8 cellular contexts compared by ENCODE assay signal in the genomic region with DNA sequence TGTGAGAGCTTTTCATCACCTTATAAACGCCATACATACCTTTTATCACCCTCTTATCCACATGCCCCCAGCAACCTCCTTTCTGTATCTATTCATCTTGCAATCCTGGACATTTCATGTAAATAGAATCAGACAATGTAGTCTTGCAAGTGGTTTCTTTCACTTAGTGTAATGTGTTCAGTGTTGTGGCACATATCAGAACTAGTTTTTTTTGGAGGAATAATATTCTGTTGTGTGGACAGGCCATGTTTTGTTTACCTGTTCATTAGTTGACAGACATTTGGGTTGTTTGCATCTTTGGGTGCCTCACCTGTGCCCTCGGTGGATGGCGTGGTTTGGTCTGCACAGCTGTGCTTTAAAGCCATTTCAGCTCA. TPM values are rescaled to one million over a fixed set of nuclear protein-coding genes. Genes with fewer than 3 reads are reported as not detected.
DNase-seq lines count a peak whose midpoint lies in the region; ATAC-seq and TF ChIP-seq lines count a peak whose summit lies in the region.

No MANE protein-coding gene starts in this region.

- TF ChIP-seq RAD21 in HCT116 (IDR thresholded peaks at IDR 0.05; ENCODE audit: low read depth): no peak

- peak overlapping the region; percentile 97 for H3K9ac ChIP-seq in HCT116 (ENCODE audit: low read length)

- peaks cover 12% of the 10 kb centered on the region; the same call in 1 of the 2 replicates for H4K20me1 ChIP-seq in HCT116 (ENCODE audit: insufficient read depth)

- TSS peak; percentile 68 for BruUV-seq in HCT116 (replicated peaks; lab: Mats Ljungman, UMichigan)

- DNase-seq in HCT116 (ENCODE audit: low read depth, low spot score): no peak
- no peak for DNase-seq in activated CD4-positive, alpha-beta memory T cell treated with anti-CD3 and anti-CD28 coated beads for 36 hours
- peak in 2 of 3 donors; percentile 40 to 50 for DNase-seq in right cardiac atrium
- DNase-seq in SW 1271 (lab: John Stamatoyannopoulos, UW): no peak
- no peak for DNase-seq in SHP77 treated with DMSO at 0.1 percent for 48 hours (lab: John Stamatoyannopoulos, UW)
- DNase-seq in KBM-7: no peak

- CTCF ChIA-PET in HCT116 (lab: Charles Lee): no interaction called here
- CTCF ChIA-PET in activated CD4-positive, alpha-beta memory T cell treated with anti-CD3 and anti-CD28 coated beads for 36 hours (lab: Charles Lee): interaction anchor here (1.1 to 1.7 kb wide), 3 partner anchors 11 to 20 kb away, joined by 3 to 10 read pairs (median 3); no protein-coding TSS in a partner anchor

- H3K4me1 ChIP-seq in HCT116 (ENCODE audit: control insufficient read depth in 1 of 2, insufficient read depth in 2 of 2, low read length in 2 of 2) (peaks cover 35 to 57% of the 10 kb centered on the region in 2 experiments), right cardiac atrium (ENCODE audit: control insufficient read depth, insufficient read depth, low read length) (peaks cover 16% of the 10 kb centered on the region)

- TF ChIP-seq POLR2A in HCT116 (IDR thresholded peaks at IDR 0.05; ENCODE audit: borderline replicate concordance, extremely low read depth, insufficient read depth, insufficient read length): no peak

- H3K36me3 Mint-ChIP-seq in activated CD4-positive, alpha-beta memory T cell treated with anti-CD3 and anti-CD28 coated beads for 36 hours: peaks cover 38% of the 10 kb centered on the region

- H3K9me3 ChIP-seq in HCT116 (ENCODE audit: control insufficient read depth in 1 of 2, insufficient read depth in 1 of 2, low read depth in 1 of 2, low read length in 2 of 2): no peaks in the 10 kb centered on the region
- no peaks in the 10 kb centered on the region for H3K9me3 ChIP-seq in right cardiac atrium (ENCODE audit: control insufficient read depth, low read length)

- POLR2A ChIA-PET in HCT116 (lab: Charles Lee): interaction anchor here (1.6 kb wide), 1 partner anchor 10 kb away, joined by 5 read pairs; no protein-coding TSS in a partner anchor
- POLR2A ChIA-PET in activated CD4-positive, alpha-beta memory T cell treated with anti-CD3 and anti-CD28 coated beads for 36 hours (lab: Charles Lee): interaction anchor here (0.5 to 0.6 kb wide), 2 partner anchors 144 to 278 kb away, joined by 3 read pairs; no protein-coding TSS in a partner anchor

- H3K27me3 ChIP-seq in HCT116 (ENCODE audit: insufficient read depth, low read length) (no peaks in the 10 kb centered on the region), right cardiac atrium (ENCODE audit: control insufficient read depth, insufficient read depth) (no peaks in the 10 kb centered on the region)

- H3K79me2 ChIP-seq in HCT116 (ENCODE audit: insufficient read depth, low read length): peaks cover 58% of the 10 kb centered on the region

- H2AFZ ChIP-seq in HCT116 (ENCODE audit: low read depth, low read length, poor library complexity, severe bottlenecking): no peak overlapping the region

- no peaks in the 10 kb centered on the region for H3K9me3 Mint-ChIP-seq in activated CD4-positive, alpha-beta memory T cell treated with anti-CD3 and anti-CD28 coated beads for 36 hours

- RAD21 ChIA-PET in HCT116 (lab: Charles Lee; ENCODE audit: low non-redundant PET in 1 of 2, low total read pairs in 2 of 2, uncharacterized antibody in 2 of 2, unreplicated experiment in 2 of 2): no interaction called here

- H3K27me3 Mint-ChIP-seq in activated CD4-positive, alpha-beta memory T cell treated with anti-CD3 and anti-CD28 coated beads for 36 hours: no peaks in the 10 kb centered on the region

- H3K4me2 ChIP-seq in HCT116 (ENCODE audit: low read length): peak overlapping the region; percentile 94

- H3K36me3 ChIP-seq in HCT116 (ENCODE audit: control insufficient read depth in 1 of 2, insufficient read depth in 2 of 2, low read length in 2 of 2): peaks cover 35 to 52% of the 10 kb centered on the region in 2 experiments; a peak in 3 of 4 replicates

- peak overlapping the region; percentile 9 for H3K27ac Mint-ChIP-seq in activated CD4-positive, alpha-beta memory T cell treated with anti-CD3 and anti-CD28 coated beads for 36 hours

- H3K27ac ChIP-seq in HCT116 (ENCODE audit: low read depth, low read length) (peak overlapping the region; percentile 12), right cardiac atrium (ENCODE audit: low read length) (no peak overlapping the region), skin epidermis (peak overlapping the region in 9 of 21 experiments; percentile 39 to 100 (median 96))

- H3K4me3 Mint-ChIP-seq in activated CD4-positive, alpha-beta memory T cell treated with anti-CD3 and anti-CD28 coated beads for 36 hours: peak overlapping the region; percentile 90

- intact Hi-C loops in HCT116 (cut with micrococcal nuclease): no loop called here
- intact Hi-C loops in activated CD4-positive, alpha-beta memory T cell treated with anti-CD3 and anti-CD28 coated beads for 36 hours (cut with micrococcal nuclease): no loop called here
- intact Hi-C loops in right cardiac atrium (cut with DNase I): no loop called here

- peaks cover 52% of the 10 kb centered on the region for H3K4me1 Mint-ChIP-seq in activated CD4-positive, alpha-beta memory T cell treated with anti-CD3 and anti-CD28 coated beads for 36 hours (ENCODE audit: low read depth)

- no peak for TF ChIP-seq CTCF in HCT116 (IDR thresholded peaks at IDR 0.05 in 2 of 3, conservative IDR thresholded peaks at IDR 0.05 in 1 of 3; ENCODE audit: borderline replicate concordance in 1 of 3, insufficient read depth in 1 of 3, low read depth in 2 of 3, low read length in 2 of 3)

- no peaks in the 10 kb centered on the region for H3K9me2 ChIP-seq in HCT116 (ENCODE audit: insufficient read depth)

- ATAC-seq in HCT116 (no peak), right cardiac atrium (no peak), HG02678 (IDR thresholded peaks at IDR 0.05; ENCODE audit: unreplicated experiment) (no peak)

- 62% methylated on average over 3 of the region's 3 CpGs for WGBS in right cardiac atrium

- H3K4me3 ChIP-seq in HCT116 (replicated peaks in 1 of 2; ENCODE audit: low read depth in 1 of 2, low read length in 2 of 2) (peak overlapping the region; percentile 76 to 87), right cardiac atrium (ENCODE audit: low read length) (peak overlapping the region; percentile 88), skin epidermis (peak overlapping the region; percentile 64 to 100 (median 99))

- in situ Hi-C loops in KBM-7 (cut with MboI; ENCODE audit: low pct_unique_long_range_greater_than_20kb, low sequenced_read_pairs): no loop called here

TF ChIP-seq in HCT116, 20 proteins besides CTCF, POLR2A, EP300 and RAD21:
- TF ChIP-seq CEBPB (IDR thresholded peaks at IDR 0.05; ENCODE audit: low read depth): no peak
- no peak for TF ChIP-seq JUND (IDR thresholded peaks at IDR 0.05)
- no peak for TF ChIP-seq ZFX (IDR thresholded peaks at IDR 0.05)
- TF ChIP-seq, protein P1, sequence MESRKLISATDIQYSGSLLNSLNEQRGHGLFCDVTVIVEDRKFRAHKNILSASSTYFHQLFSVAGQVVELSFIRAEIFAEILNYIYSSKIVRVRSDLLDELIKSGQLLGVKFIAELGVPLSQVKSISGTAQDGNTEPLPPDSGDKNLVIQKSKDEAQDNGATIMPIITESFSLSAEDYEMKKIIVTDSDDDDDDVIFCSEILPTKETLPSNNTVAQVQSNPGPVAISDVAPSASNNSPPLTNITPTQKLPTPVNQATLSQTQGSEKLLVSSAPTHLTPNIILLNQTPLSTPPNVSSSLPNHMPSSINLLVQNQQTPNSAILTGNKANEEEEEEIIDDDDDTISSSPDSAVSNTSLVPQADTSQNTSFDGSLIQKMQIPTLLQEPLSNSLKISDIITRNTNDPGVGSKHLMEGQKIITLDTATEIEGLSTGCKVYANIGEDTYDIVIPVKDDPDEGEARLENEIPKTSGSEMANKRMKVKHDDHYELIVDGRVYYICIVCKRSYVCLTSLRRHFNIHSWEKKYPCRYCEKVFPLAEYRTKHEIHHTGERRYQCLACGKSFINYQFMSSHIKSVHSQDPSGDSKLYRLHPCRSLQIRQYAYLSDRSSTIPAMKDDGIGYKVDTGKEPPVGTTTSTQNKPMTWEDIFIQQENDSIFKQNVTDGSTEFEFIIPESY (IDR thresholded peaks at IDR 0.05; ENCODE audit: extremely low read depth, insufficient replicate concordance, low read length): no peak
- TF ChIP-seq EZH2phosphoT487 (IDR thresholded peaks at IDR 0.05; ENCODE audit: borderline replicate concordance): no peak
- no peak for TF ChIP-seq EZH2 (IDR thresholded peaks at IDR 0.05)
- no peak for TF ChIP-seq ELF1 (IDR thresholded peaks at IDR 0.05; ENCODE audit: borderline replicate concordance, low read depth)

RNA-seq across cellular contexts. Expression of a gene that starts 1.3 kb away (rescaled TPM):
- total RNA-seq in HCT116 (2021; ENCODE audit: unreplicated experiment) (299 TPM), right cardiac atrium (100 to 1,000 TPM; 307 to 406 (median 370) TPM)
- polyA plus RNA-seq in HCT116 (2012): 298 and 317 TPM in 2 replicates
- 100 to 1,000 TPM; 127 to 130 TPM for total RNA-seq in activated CD4-positive, alpha-beta memory T cell treated with anti-CD3 and anti-CD28 coated beads for 36 hours
- polyA plus RNA-seq in right cardiac atrium: 257 TPM

RNA-seq across cellular contexts. Expression of a gene that starts 15.4 kb away (rescaled TPM):
- total RNA-seq in HCT116 (2021; ENCODE audit: unreplicated experiment) (148 TPM), right cardiac atrium (10 to 100 TPM; 71.8 to 82.2 (median 80.9) TPM)
- polyA plus RNA-seq in HCT116 (2012): 85.4 and 95.3 TPM in 2 replicates
- 10 to 100 TPM; 95.8 to 96.8 TPM for total RNA-seq in activated CD4-positive, alpha-beta memory T cell treated with anti-CD3 and anti-CD28 coated beads for 36 hours
- polyA plus RNA-seq in right cardiac atrium: 56.7 TPM

RNA-seq across cellular contexts. Expression of a gene that starts 28.3 kb away (rescaled TPM):
- total RNA-seq in HCT116 (2021; ENCODE audit: unreplicated experiment) (5.0 TPM), right cardiac atrium (10 to 100 TPM; 17.3 to 24.3 (median 22.6) TPM)
- polyA plus RNA-seq in HCT116 (2012): 0.85 and 1.5 TPM in 2 replicates
- 1 to 10 TPM in 1 of 2 experiments, under 1 TPM in 1; 0.48 to 1.1 TPM for total RNA-seq in activated CD4-positive, alpha-beta memory T cell treated with anti-CD3 and anti-CD28 coated beads for 36 hours
- 18.6 TPM for polyA plus RNA-seq in right cardiac atrium

RNA-seq across cellular contexts. Expression of a gene that starts 36.6 kb away (rescaled TPM):
- 36.2 TPM for total RNA-seq in HCT116 (2021; ENCODE audit: unreplicated experiment)
- polyA plus RNA-seq in HCT116 (2012): 20.9 and 21.7 TPM in 2 replicates
- total RNA-seq in activated CD4-positive, alpha-beta memory T cell treated with anti-CD3 and anti-CD28 coated beads for 36 hours: 10 to 100 TPM; 19.8 to 24.9 TPM
- 10 to 100 TPM; 12.3 to 20.1 (median 16.4) TPM for total RNA-seq in right cardiac atrium
- polyA plus RNA-seq in right cardiac atrium: 20.5 TPM

Comparison
In these comparisons a context has a peak if more than half of its experiments do, and no peak if none do; other contexts are left out.
1. DNase-seq: peak in right cardiac atrium (2 of 3); none in HCT116 (single experiment), activated CD4-positive, alpha-beta memory T cell treated with anti-CD3 and anti-CD28 coated beads for 36 hours (single experiment), SW 1271 (0 of 2), SHP77 treated with DMSO at 0.1 percent for 48 hours (single experiment) and KBM-7 (single experiment).
2. Peak in every context shown above with its lines, with median percentiles within 50 percentile points of each other: H3K4me3 ChIP-seq.